Comparison of ENCODE assay signal across 35 cellular contexts in the genomic region with DNA sequence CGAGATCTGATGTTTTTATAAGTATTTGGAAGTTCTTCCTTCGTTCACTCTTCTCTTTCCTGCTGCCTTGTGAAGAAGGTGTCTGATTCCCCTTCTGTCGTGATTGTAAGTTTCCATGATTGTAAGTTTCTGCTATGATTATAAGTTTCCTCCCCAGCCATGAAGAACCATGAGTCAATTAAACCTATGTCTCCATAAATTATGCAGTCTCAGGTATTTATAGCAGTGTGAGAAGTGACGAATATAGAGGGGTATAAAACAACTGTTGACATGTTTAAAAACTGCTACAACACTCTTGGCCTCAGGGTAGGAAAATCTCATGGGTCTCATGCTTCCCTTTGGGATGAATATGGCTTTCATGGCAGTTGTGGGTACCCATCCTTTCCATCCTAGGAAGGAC. TPM values are rescaled to one million over a fixed set of nuclear protein-coding genes. Genes with fewer than 3 reads are reported as not detected.
"Had no signal": no experiment of that assay in that cellular context is flagged by ENCODE, and none has a peak within 500 bp of the region (broad histone marks: within the 10 kb centered on the region; RNA-seq: fewer than 3 reads in every experiment).

No MANE protein-coding gene starts in this region.

- H3K36me3 ChIP-seq: left ventricle myocardium inferior, neural progenitor cell, neutrophil, right atrium auricular region, right lobe of liver, tibial nerve, uterus had no signal

- H3K9me3 Mint-ChIP-seq: mesothelial cell of epicardium; naive B cell; natural killer cell; nephron progenitor cell; neural progenitor cell; stimulated activated naive B cell treated with anti-CD40 and anti-IgM and Interleukin-4, amounts not matched to agents 10 μg/mL and 1 μg/mL and 100 μg/mL, for 72 hours; stimulated activated naive CD8-positive, alpha-beta T cell treated with anti-CD3 and anti-CD28 coated beads, Interleukin-15, Interleukin-2, amounts not matched to agents 100 ng/mL and 50 ng/mL, for 24 hours; type B pancreatic cell had no signal

- H3K4me3 ChIP-seq: hepatocyte, left ventricle myocardium inferior, lung, neural progenitor cell, psoas muscle, right atrium auricular region, right lobe of liver, smooth muscle cell, tibial nerve, uterus had no signal

- H3K27ac Mint-ChIP-seq: mesothelial cell of epicardium; naive B cell; natural killer cell; nephron progenitor cell; neural progenitor cell; stimulated activated naive B cell treated with anti-CD40 and anti-IgM and Interleukin-4, amounts not matched to agents 10 μg/mL and 1 μg/mL and 100 μg/mL, for 72 hours; stimulated activated naive CD8-positive, alpha-beta T cell treated with anti-CD3 and anti-CD28 coated beads, Interleukin-15, Interleukin-2, amounts not matched to agents 100 ng/mL and 50 ng/mL, for 24 hours; type B pancreatic cell had no signal

- ATAC-seq: natural killer cell; psoas muscle; right lobe of liver; stimulated activated naive B cell treated with anti-CD40 and anti-IgM and Interleukin-4, amounts not matched to agents 10 μg/mL and 1 μg/mL and 100 μg/mL, for 72 hours had no signal

- H3K4me3 Mint-ChIP-seq: mesothelial cell of epicardium; naive B cell; natural killer cell; nephron progenitor cell; neural progenitor cell; stimulated activated naive B cell treated with anti-CD40 and anti-IgM and Interleukin-4, amounts not matched to agents 10 μg/mL and 1 μg/mL and 100 μg/mL, for 72 hours; stimulated activated naive CD8-positive, alpha-beta T cell treated with anti-CD3 and anti-CD28 coated beads, Interleukin-15, Interleukin-2, amounts not matched to agents 100 ng/mL and 50 ng/mL, for 24 hours; type B pancreatic cell had no signal

- H3K27me3 ChIP-seq: hepatocyte, right atrium auricular region, right lobe of liver, tibial nerve, uterus had no signal

- H3K36me3 Mint-ChIP-seq: mesothelial cell of epicardium, naive B cell, natural killer cell, neural progenitor cell, type B pancreatic cell had no signal

- H3K4me1 ChIP-seq: left ventricle myocardium inferior, neural progenitor cell, parathyroid adenoma, psoas muscle, right atrium auricular region, right lobe of liver, tibial nerve, uterus had no signal

- DNase-seq: islet precursor cell; left ventricle myocardium inferior; naive B cell; natural killer cell; nephron progenitor cell; occipital lobe; psoas muscle; right lobe of liver; stimulated activated CD4-positive, alpha-beta T cell treated with anti-CD3 and anti-CD28 coated beads, Interleukin-1b, Interleukin-23, amount 100 ng/mL, for 48 hours; stimulated activated CD4-positive, alpha-beta T cell treated with anti-CD3 and anti-CD28 coated beads, Interleukin-2, amount 100 ng/mL, for 48 hours; stimulated activated CD4-positive, alpha-beta T cell treated with anti-CD3 and anti-CD28 coated beads, Interleukin-4, amount 100 ng/mL, for 4 hours; stimulated activated CD8-positive, alpha-beta memory T cell treated with anti-CD3 and anti-CD28 coated beads, Interleukin-4, amount 100 ng/mL, for 48 hours; stimulated activated naive B cell treated with anti-CD40 and anti-IgM and Interleukin-4, amounts not matched to agents 10 μg/mL and 1 μg/mL and 100 μg/mL, for 72 hours; substantia nigra; uterus had no signal

- H3K27ac ChIP-seq: hepatocyte, left ventricle myocardium inferior, neural progenitor cell, neutrophil, parathyroid adenoma, psoas muscle, right atrium auricular region, right lobe of liver, tibial nerve, uterus had no signal

- H3K9ac ChIP-seq: neural progenitor cell, parathyroid adenoma had no signal

- H3K4me1 Mint-ChIP-seq: natural killer cell had no signal

RNA-seq across cellular contexts. Expression of gene WFDC2, which starts 5.8 kb away (rescaled TPM):
- total RNA-seq: left ventricle myocardium inferior, mononuclear cell, natural killer cell, osteocyte, skeletal muscle tissue had no signal

RNA-seq across cellular contexts. Expression of gene SPINT3, which starts 51.7 kb away (rescaled TPM):
- total RNA-seq: hepatocyte, kidney epithelial cell, left ventricle myocardium inferior, lower leg skin, lung, mesothelial cell of epicardium, mononuclear cell, natural killer cell, occipital lobe, osteocyte, posterior vena cava, psoas muscle, renal cortical epithelial cell, right atrium auricular region, right lobe of liver, skeletal muscle tissue, smooth muscle cell, temporal lobe, tibial nerve, ureter, uterus had no signal
